ENCODE assay signal across 1 cellular context in genomic region chr3:107950413-107950812, GRCh38.
TF ChIP-seq lines count a peak whose summit lies in the region.

No MANE protein-coding gene starts in this region.

TF ChIP-seq in H1, 55 proteins besides CTCF, POLR2A, EP300 and RAD21 (continued from another document):
- TF ChIP-seq CHD7 (IDR thresholded peaks at IDR 0.05; ENCODE audit: insufficient replicate concordance, low read length) (no peak), KDM4A (IDR thresholded peaks at IDR 0.05; ENCODE audit: low read depth, low read length, severe bottlenecking) (no peak), BACH1 (IDR thresholded peaks at IDR 0.05; ENCODE audit: low read length) (no peak), HDAC2 (IDR thresholded peaks at IDR 0.05; ENCODE audit: borderline replicate concordance in 1 of 2, low read depth in 2 of 2, low read length in 2 of 2) (no peak), POLR2AphosphoS5 (IDR thresholded peaks at IDR 0.05; ENCODE audit: low read depth, low read length) (no peak), SIN3A (conservative IDR thresholded peaks at IDR 0.05 in 1 of 2, IDR thresholded peaks at IDR 0.05 in 1 of 2; ENCODE audit: low read depth in 1 of 2, low read length in 2 of 2) (no peak), CBX5 (IDR thresholded peaks at IDR 0.05; ENCODE audit: low read depth, low read length) (no peak), TAF1 (IDR thresholded peaks at IDR 0.05; ENCODE audit: low read depth, low read length) (no peak), SP1 (IDR thresholded peaks at IDR 0.05; ENCODE audit: low read depth, low read length) (no peak), SP2 (IDR thresholded peaks at IDR 0.05; ENCODE audit: low read length) (no peak), TBP (IDR thresholded peaks at IDR 0.05; ENCODE audit: low read depth, low read length) (no peak), TCF12 (IDR thresholded peaks at IDR 0.05; ENCODE audit: low read depth, low read length) (no peak), SAP30 (IDR thresholded peaks at IDR 0.05; ENCODE audit: insufficient read depth, insufficient replicate concordance, low read length) (no peak)
- TF ChIP-seq, protein P1, sequence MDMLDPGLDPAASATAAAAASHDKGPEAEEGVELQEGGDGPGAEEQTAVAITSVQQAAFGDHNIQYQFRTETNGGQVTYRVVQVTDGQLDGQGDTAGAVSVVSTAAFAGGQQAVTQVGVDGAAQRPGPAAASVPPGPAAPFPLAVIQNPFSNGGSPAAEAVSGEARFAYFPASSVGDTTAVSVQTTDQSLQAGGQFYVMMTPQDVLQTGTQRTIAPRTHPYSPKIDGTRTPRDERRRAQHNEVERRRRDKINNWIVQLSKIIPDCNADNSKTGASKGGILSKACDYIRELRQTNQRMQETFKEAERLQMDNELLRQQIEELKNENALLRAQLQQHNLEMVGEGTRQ (IDR thresholded peaks at IDR 0.05; ENCODE audit: low read length), result no peak
